Comparison of ENCODE assay signal across 16 cellular contexts in genomic region chr6:35724059-35724458, GRCh38. TPM values are rescaled to one million over a fixed set of nuclear protein-coding genes. Genes with fewer than 3 reads are reported as not detected.
DNase-seq lines count a peak whose midpoint lies in the region; ATAC-seq and TF ChIP-seq lines count a peak whose summit lies in the region.
"Had no signal": no experiment of that assay in that cellular context is flagged by ENCODE, and none has a peak within 500 bp of the region (broad histone marks: within the 10 kb centered on the region; RNA-seq: fewer than 3 reads in every experiment).

No MANE protein-coding gene starts in this region.

- CTCF ChIA-PET in OCI-LY7 (lab: Charles Lee; ENCODE audit: unreplicated experiment): no interaction called here

- H3K4me2 ChIP-seq in OCI-LY7 (ENCODE audit: low read length): peak overlapping the region; percentile 96

- H3K9me2 ChIP-seq in OCI-LY7 (ENCODE audit: insufficient read depth, low read length): no peaks in the 10 kb centered on the region

- DNase-seq in OCI-LY7 (ENCODE audit: low spot score): no peak
- no peak for DNase-seq in caudate nucleus (lab: John Stamatoyannopoulos, UW)
- no peak for DNase-seq in NCI-H446 treated with DMSO at 0.1 percent for 48 hours (lab: John Stamatoyannopoulos, UW)
- DNase-seq: activated CD4-positive, alpha-beta T cell treated with anti-CD3 and anti-CD28 coated beads for 1 hour; MV-4-11; PC-3; stimulated activated naive CD8-positive, alpha-beta T cell treated with anti-CD3 and anti-CD28 coated beads, Interleukin-15, Interleukin-2, amounts not matched to agents 100 U/mL and 50 U/mL, for 24 hours had no signal

- H3K4me3 ChIP-seq in OCI-LY7 (ENCODE audit: low read depth, low read length, poor library complexity, severe bottlenecking): no peak overlapping the region
- H3K4me3 ChIP-seq in muscle layer of duodenum (ENCODE audit: low read depth in 1 of 2, low read length in 2 of 2): no peak overlapping the region
- H3K4me3 ChIP-seq in thymus (ENCODE audit: low read length): no peak overlapping the region

- no peaks in the 10 kb centered on the region for H3K9me3 ChIP-seq in OCI-LY7 (ENCODE audit: low read length)
- H3K9me3 ChIP-seq in muscle layer of duodenum (ENCODE audit: control insufficient read depth in 1 of 2, low read length in 2 of 2): no peaks in the 10 kb centered on the region
- H3K9me3 ChIP-seq in thymus (ENCODE audit: control insufficient read depth): no peaks in the 10 kb centered on the region

- ATAC-seq in GM21619 (IDR thresholded peaks at IDR 0.05; ENCODE audit: unreplicated experiment): no peak
- ATAC-seq in GM19463 (IDR thresholded peaks at IDR 0.05; ENCODE audit: unreplicated experiment): no peak
- ATAC-seq: PC-3; stimulated activated naive CD8-positive, alpha-beta T cell treated with anti-CD3 and anti-CD28 coated beads, Interleukin-15, Interleukin-2, amounts not matched to agents 100 U/mL and 50 U/mL, for 24 hours had no signal

- H3K79me2 ChIP-seq in OCI-LY7 (ENCODE audit: insufficient read depth, low read depth, low read length): peaks cover 11% of the 10 kb centered on the region; the same call in 1 of the 2 replicates

- POLR2A ChIA-PET in OCI-LY7 (lab: Charles Lee): no interaction called here

- no peaks in the 10 kb centered on the region for H4K20me1 ChIP-seq in OCI-LY7 (ENCODE audit: insufficient read depth, low read length)

- peak overlapping the region; percentile 32 for H3K27ac ChIP-seq in OCI-LY7 (ENCODE audit: low read depth, low read length, poor library complexity, severe bottlenecking)
- peak overlapping the region; percentile 98 for H3K27ac ChIP-seq in caudate nucleus (ENCODE audit: low read depth, low read length)
- H3K27ac ChIP-seq in muscle layer of duodenum (ENCODE audit: low read length): peak overlapping the region; percentile 95
- H3K27ac ChIP-seq in thymus (ENCODE audit: low read depth): peak overlapping the region; percentile 68

- no TSS peak for BruUV-seq in OCI-LY7 (replicated peaks; lab: Mats Ljungman, UMichigan)

- 97% methylated on average over 4 of the region's 4 CpGs for WGBS in thymus

- intact Hi-C loops in OCI-LY7 (cut with micrococcal nuclease; ENCODE audit: unreplicated experiment): no loop called here

- H3K27me3 ChIP-seq in muscle layer of duodenum (ENCODE audit: low read depth, low read length): no peaks in the 10 kb centered on the region
- no peaks in the 10 kb centered on the region for H3K27me3 ChIP-seq in thymus (ENCODE audit: control insufficient read depth, insufficient read depth)

- H3K4me1 ChIP-seq in OCI-LY7 (ENCODE audit: insufficient read depth, low read length, poor library complexity, severe bottlenecking): peaks cover 85% of the 10 kb centered on the region
- peaks cover 51 to 52% of the 10 kb centered on the region in 2 donors for H3K4me1 ChIP-seq in muscle layer of duodenum (ENCODE audit: control insufficient read depth in 1 of 2, insufficient read depth in 2 of 2, low read length in 2 of 2)
- H3K4me1 ChIP-seq in thymus (ENCODE audit: control insufficient read depth, insufficient read depth, low read length): peaks cover 61% of the 10 kb centered on the region

- TF ChIP-seq CTCF in OCI-LY7 (conservative IDR thresholded peaks at IDR 0.05; ENCODE audit: low read length): no peak

- no peaks in the 10 kb centered on the region for H3K36me3 ChIP-seq in OCI-LY7 (ENCODE audit: insufficient read depth, low read length)
- H3K36me3 ChIP-seq in muscle layer of duodenum (ENCODE audit: control insufficient read depth in 1 of 2, insufficient read depth in 2 of 2, low read length in 2 of 2): no peaks in the 10 kb centered on the region
- no peaks in the 10 kb centered on the region for H3K36me3 ChIP-seq in thymus (ENCODE audit: control insufficient read depth, insufficient read depth)

- no peak overlapping the region for H2AFZ ChIP-seq in OCI-LY7 (ENCODE audit: low read length)

RNA-seq across cellular contexts. Expression of gene ARMC12, which starts 12.8 kb away (rescaled TPM):
- total RNA-seq in OCI-LY7 (2014; rRNA removed; shearing (Covaris generic)): 3.4 and 3.7 TPM in 2 replicates
- 4.4 and 4.9 TPM in 2 replicates for total RNA-seq in OCI-LY7 (2022)
- 26.6 TPM for polyA plus RNA-seq in thymus
- total RNA-seq: PC-3 had no signal

RNA-seq across cellular contexts. Expression of gene FKBP5, which starts 35.3 kb away (rescaled TPM):
- 42.5 and 43.2 TPM in 2 replicates for total RNA-seq in OCI-LY7 (2014; rRNA removed; shearing (Covaris generic))
- 79.1 and 81.4 TPM in 2 replicates for total RNA-seq in OCI-LY7 (2022)
- polyA plus RNA-seq in thymus: 338 TPM

RNA-seq across cellular contexts. Expression of gene CLPSL2, which starts 52.3 kb away (rescaled TPM):
- not detected in 2 replicates for total RNA-seq in OCI-LY7 (2014; rRNA removed; shearing (Covaris generic))
- not detected in 2 replicates for total RNA-seq in OCI-LY7 (2022)
- polyA plus RNA-seq in thymus: 0.09 TPM
- total RNA-seq: activated T-helper 1 cell treated with anti-CD3 and anti-CD28 coated beads, Interleukin-12 subunit alpha, Interleukin-12 subunit beta, Interleukin-2, Interleukin-4 antibody, amounts not matched to agents 30 ng/mL and 10 ng/mL and 1 ng/mL, durations not matched to agents 14 hours and 24 hours and 36 hours; bronchial epithelial cell; endothelial cell of umbilical vein; lung microvascular endothelial cell; PC-3; T-helper 1 cell treated with Interleukin-12 subunit alpha and Interleukin-12 subunit beta and Interleukin-4 antibody, amounts not matched to agents 30 ng/mL and 1 ng/mL, for 36 hours had no signal
- polyA plus RNA-seq: endothelial cell of umbilical vein had no signal

RNA-seq across cellular contexts. Expression of gene CLPSL1, which starts 56.8 kb away (rescaled TPM):
- not detected in 2 replicates for total RNA-seq in OCI-LY7 (2014; rRNA removed; shearing (Covaris generic))
- total RNA-seq in OCI-LY7 (2022): not detected in 2 replicates
- polyA plus RNA-seq in thymus: 0.14 TPM
- total RNA-seq: activated T-helper 1 cell treated with anti-CD3 and anti-CD28 coated beads, Interleukin-12 subunit alpha, Interleukin-12 subunit beta, Interleukin-2, Interleukin-4 antibody, amounts not matched to agents 30 ng/mL and 10 ng/mL and 1 ng/mL, durations not matched to agents 14 hours and 24 hours and 36 hours; bronchial epithelial cell; endothelial cell of umbilical vein; lung microvascular endothelial cell; PC-3; T-helper 1 cell treated with Interleukin-12 subunit alpha and Interleukin-12 subunit beta and Interleukin-4 antibody, amounts not matched to agents 30 ng/mL and 1 ng/mL, for 36 hours had no signal
- polyA plus RNA-seq: endothelial cell of umbilical vein had no signal

Comparison
In these comparisons a context has a peak if more than half of its experiments do, and no peak if none do; other contexts are left out.
1. H3K27ac ChIP-seq: peak in every context shown above with its lines; median percentile 98 in caudate nucleus; 95 in muscle layer of duodenum; 68 in thymus; 32 in OCI-LY7.